Comparison of ENCODE assay signal across 1 cellular context in the genomic region with DNA sequence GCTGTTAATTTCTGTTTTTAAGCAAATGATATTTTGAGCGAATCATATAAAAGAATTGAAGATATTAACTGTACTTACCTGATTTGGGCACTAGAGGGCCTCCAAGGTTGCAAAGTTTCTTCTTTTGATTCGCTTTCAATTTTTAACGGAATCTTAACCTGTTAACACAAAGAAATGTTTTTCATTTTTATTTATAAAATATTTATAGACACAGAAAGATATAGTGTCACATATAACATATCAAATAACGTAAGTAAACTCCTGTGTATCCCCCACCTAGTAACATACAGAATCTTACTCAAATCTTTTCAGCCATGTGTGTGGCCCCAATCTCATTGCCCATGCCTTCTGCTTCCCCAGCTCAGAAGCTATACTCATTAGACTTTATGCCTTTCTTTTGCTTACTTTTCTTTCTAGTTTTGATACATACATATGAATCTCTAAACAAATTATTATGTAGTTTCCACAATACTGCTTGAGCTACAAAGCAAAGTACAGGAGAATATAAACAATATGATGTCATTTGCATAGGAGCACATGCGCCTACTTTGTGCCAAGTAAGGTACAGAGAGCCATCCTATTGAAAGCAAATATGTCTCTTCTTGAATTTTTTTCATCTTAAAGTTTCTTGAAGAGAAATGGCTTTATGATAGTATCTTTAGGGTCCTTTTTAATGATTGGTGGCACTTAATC.
TF ChIP-seq lines count a peak whose summit lies in the region.

No MANE protein-coding gene starts in this region.

TF ChIP-seq in GM12878, 131 proteins besides CTCF, POLR2A, EP300 and RAD21 (continued from another document):
- TF ChIP-seq SKIL (IDR thresholded peaks at IDR 0.05; ENCODE audit: low read depth, poor library complexity, severe bottlenecking), result no peak
- 0 out of 2 replicates have a peak, but pooled peaks have one; percentile 9 for TF ChIP-seq MEF2A (IDR thresholded peaks at IDR 0.05; ENCODE audit: insufficient read depth, low read depth, low read length)
- TF ChIP-seq, protein P1, sequence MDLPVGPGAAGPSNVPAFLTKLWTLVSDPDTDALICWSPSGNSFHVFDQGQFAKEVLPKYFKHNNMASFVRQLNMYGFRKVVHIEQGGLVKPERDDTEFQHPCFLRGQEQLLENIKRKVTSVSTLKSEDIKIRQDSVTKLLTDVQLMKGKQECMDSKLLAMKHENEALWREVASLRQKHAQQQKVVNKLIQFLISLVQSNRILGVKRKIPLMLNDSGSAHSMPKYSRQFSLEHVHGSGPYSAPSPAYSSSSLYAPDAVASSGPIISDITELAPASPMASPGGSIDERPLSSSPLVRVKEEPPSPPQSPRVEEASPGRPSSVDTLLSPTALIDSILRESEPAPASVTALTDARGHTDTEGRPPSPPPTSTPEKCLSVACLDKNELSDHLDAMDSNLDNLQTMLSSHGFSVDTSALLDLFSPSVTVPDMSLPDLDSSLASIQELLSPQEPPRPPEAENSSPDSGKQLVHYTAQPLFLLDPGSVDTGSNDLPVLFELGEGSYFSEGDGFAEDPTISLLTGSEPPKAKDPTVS (IDR thresholded peaks at IDR 0.05; ENCODE audit: low read depth, low read length), result no peak
- TF ChIP-seq ATF3 (IDR thresholded peaks at IDR 0.05; ENCODE audit: borderline replicate concordance, extremely low read depth, low read depth, low read length), result no peak
- no peak for TF ChIP-seq PAX5 (IDR thresholded peaks at IDR 0.05; ENCODE audit: borderline replicate concordance, low read depth, low read length)
- TF ChIP-seq ZNF622 (IDR thresholded peaks at IDR 0.05), result no peak
- no peak for TF ChIP-seq RB1 (IDR thresholded peaks at IDR 0.05; ENCODE audit: borderline replicate concordance)
- no peak for TF ChIP-seq TAF1 (IDR thresholded peaks at IDR 0.05; ENCODE audit: borderline replicate concordance, low read depth, low read length)
